8 cellular contexts compared by ENCODE assay signal in the genomic region with DNA sequence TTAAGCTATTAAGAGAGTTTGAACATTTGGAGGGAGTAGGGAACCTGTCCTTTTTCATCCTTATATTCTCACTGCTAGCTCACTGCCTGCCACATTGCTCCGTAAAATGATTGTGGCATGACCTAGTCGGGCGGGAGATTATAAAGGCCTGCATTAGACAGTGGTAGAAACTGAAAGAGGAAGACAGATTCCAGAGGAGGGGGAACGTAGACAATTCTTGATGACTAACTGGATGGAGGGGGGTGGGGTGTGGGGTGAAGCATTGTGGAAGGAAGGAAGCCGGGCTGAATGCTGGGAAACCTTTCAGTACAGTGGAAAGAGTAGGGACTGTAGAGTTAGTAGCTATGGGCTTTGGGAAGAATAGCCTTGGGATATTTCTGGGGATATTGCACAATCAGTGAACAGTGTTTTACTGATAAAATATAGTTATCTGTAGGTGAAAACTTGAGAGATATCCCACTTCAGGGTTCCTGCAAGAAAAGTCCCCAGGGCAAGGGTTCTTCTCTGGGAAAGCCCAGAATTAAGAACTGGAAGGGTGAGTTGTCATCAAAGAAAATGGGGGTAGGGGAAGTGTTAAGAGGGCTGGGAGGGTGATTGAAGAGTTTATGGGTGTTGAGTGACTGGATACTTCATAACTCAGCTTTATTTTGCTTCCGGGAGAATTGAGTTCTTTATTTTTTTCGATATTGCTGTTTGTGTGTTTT. TPM values are rescaled to one million over a fixed set of nuclear protein-coding genes. Genes with fewer than 3 reads are reported as not detected.
DNase-seq lines count a peak whose midpoint lies in the region; ATAC-seq and TF ChIP-seq lines count a peak whose summit lies in the region.

No MANE protein-coding gene starts in this region.

- peak overlapping the region; percentile 100 for H3K4me2 ChIP-seq in BLaER1

- intact Hi-C loops in activated B cell treated with CpG ODN at 0.5 μM for 24 hours (cut with micrococcal nuclease): loop anchor here (2.0 to 5.0 kb wide), 5 partner anchors 13 to 392 kb away; a partner anchor contains a TSS

- H3K4me1 ChIP-seq in BLaER1: peaks cover 44% of the 10 kb centered on the region
- peaks cover 17% of the 10 kb centered on the region for H3K4me1 ChIP-seq in ectodermal cell (ENCODE audit: control insufficient read depth, insufficient read depth, low read length)
- H3K4me1 ChIP-seq in lung (ENCODE audit: control insufficient read depth in 2 of 2, insufficient read depth in 2 of 2, low read length in 2 of 2): peaks cover 19% of the 10 kb centered on the region in 2 donors

- peak overlapping the region; percentile 98 for H3K9ac ChIP-seq in BLaER1

- 75 to 80% methylated on average over 6 of the region's 7 CpGs for WGBS in ectodermal cell, 2 experiments
- WGBS in lung, 2 donors: 15 to 21% methylated on average over 7 of the region's 7 CpGs

- CTCF ChIA-PET in activated B cell treated with CpG ODN at 0.5 μM for 24 hours (lab: Charles Lee): interaction anchor here (1.0 kb wide), 1 partner anchor 54 kb away, joined by 4 read pairs; no protein-coding TSS in a partner anchor

- H3K27me3 ChIP-seq in BLaER1 (no peaks in the 10 kb centered on the region), ectodermal cell (ENCODE audit: control insufficient read depth, insufficient read depth, low read length, poor library complexity, severe bottlenecking) (no peaks in the 10 kb centered on the region), lung (ENCODE audit: control insufficient read depth, insufficient read depth) (no peaks in the 10 kb centered on the region)

- H3K27ac ChIP-seq in BLaER1 (peak overlapping the region; percentile 96), KOPT-K1 (ENCODE audit: low read depth, low read length, poor library complexity, severe bottlenecking) (peak overlapping the region; percentile 23), ectodermal cell (ENCODE audit: insufficient read depth, low read depth, low read length, poor library complexity, severe bottlenecking) (no peak overlapping the region), lung (ENCODE audit: low read depth in 1 of 2, low read length in 1 of 2) (peak overlapping the region; percentile 87 to 98)

- no peaks in the 10 kb centered on the region for H3K9me3 Mint-ChIP-seq in activated B cell treated with CpG ODN at 0.5 μM for 24 hours

- H3K36me3 ChIP-seq in BLaER1 (peaks cover 43% of the 10 kb centered on the region), KOPT-K1 (ENCODE audit: insufficient read depth, low read length) (peaks cover 36% of the 10 kb centered on the region), ectodermal cell (ENCODE audit: control insufficient read depth, insufficient read depth, low read length) (no peaks in the 10 kb centered on the region), lung (ENCODE audit: control insufficient read depth in 2 of 2, insufficient read depth in 2 of 2, low read length in 2 of 2) (no peaks in the 10 kb centered on the region)

- H3K36me3 Mint-ChIP-seq in activated B cell treated with CpG ODN at 0.5 μM for 24 hours (ENCODE audit: low read depth): peaks cover 20% of the 10 kb centered on the region

- POLR2A ChIA-PET in activated B cell treated with CpG ODN at 0.5 μM for 24 hours (lab: Charles Lee): interaction anchor here (0.7 to 1.3 kb wide), 3 partner anchors 15 to 392 kb away, joined by 3 to 5 read pairs (median 4); a partner anchor contains a TSS

- DNase-seq in activated B cell treated with CpG ODN at 0.5 μM for 24 hours (no peak), lung (ENCODE audit: low spot score) (peak; percentile 84), GM19240 (ENCODE audit: insufficient read length, low spot score) (no peak)
- peak; percentile 12 to 47 for DNase-seq in stimulated activated CD8-positive, alpha-beta memory T cell treated with anti-CD3 and anti-CD28 coated beads, Interleukin-15, amount 100 ng/mL, for 4 hours (ENCODE audit: low read depth in 2 of 2)

- H3K9me3 ChIP-seq in BLaER1: no peaks in the 10 kb centered on the region
- no peaks in the 10 kb centered on the region for H3K9me3 ChIP-seq in KOPT-K1 (ENCODE audit: insufficient read depth, low read length, poor library complexity, severe bottlenecking)
- no peaks in the 10 kb centered on the region for H3K9me3 ChIP-seq in ectodermal cell (ENCODE audit: control insufficient read depth, low read length)
- H3K9me3 ChIP-seq in lung (ENCODE audit: control insufficient read depth in 2 of 2, insufficient read depth in 1 of 2, low read length in 1 of 2): no peaks in the 10 kb centered on the region

- ATAC-seq in activated B cell treated with CpG ODN at 0.5 μM for 24 hours (ENCODE audit: low read depth): peak; percentile 70
- ATAC-seq in lung (ENCODE audit: insufficient read depth, low FRiP score): peak; percentile 69
- ATAC-seq in GM21619 (IDR thresholded peaks at IDR 0.05; ENCODE audit: unreplicated experiment): no peak

- H3K27me3 Mint-ChIP-seq in activated B cell treated with CpG ODN at 0.5 μM for 24 hours: no peaks in the 10 kb centered on the region

- H3K4me3 Mint-ChIP-seq in activated B cell treated with CpG ODN at 0.5 μM for 24 hours: peak overlapping the region; percentile 96

- peak overlapping the region; percentile 98 for H3K4me3 ChIP-seq in BLaER1
- peak overlapping the region; percentile 2 for H3K4me3 ChIP-seq in ectodermal cell (ENCODE audit: insufficient read depth, low read depth, low read length)
- H3K4me3 ChIP-seq in lung: peak overlapping the region; percentile 23

- no peak for TF ChIP-seq CTCF in activated B cell treated with CpG ODN at 0.5 μM for 24 hours (IDR thresholded peaks at IDR 0.05)
- no peak for TF ChIP-seq CTCF in lung (IDR thresholded peaks at IDR 0.05; ENCODE audit: control extremely low read depth, extremely low read depth)

- H3K27ac Mint-ChIP-seq in activated B cell treated with CpG ODN at 0.5 μM for 24 hours: peak overlapping the region; percentile 94

- peaks cover 69% of the 10 kb centered on the region for H4K20me1 ChIP-seq in BLaER1

- H3K4me1 Mint-ChIP-seq in activated B cell treated with CpG ODN at 0.5 μM for 24 hours: peaks cover 65% of the 10 kb centered on the region

RNA-seq across cellular contexts. Expression of a gene that starts 2.1 kb away (rescaled TPM):
- total RNA-seq in activated B cell treated with CpG ODN at 0.5 μM for 24 hours: 112 and 127 TPM in 2 replicates
- polyA plus RNA-seq in ectodermal cell (2013, experiment 1 of 4): 53.5 TPM
- 50.6 TPM for polyA plus RNA-seq in ectodermal cell (2013, experiment 2 of 4)
- 43.0 TPM for polyA plus RNA-seq in ectodermal cell (2013, experiment 3 of 4)
- polyA plus RNA-seq in ectodermal cell (2013, experiment 4 of 4): 45.2 TPM
- 100 to 1,000 TPM in 1 of 2 donors, 10 to 100 TPM in 1; 68.3 to 123 TPM for total RNA-seq in lung
- 10 to 100 TPM; 57.8 to 69.8 TPM for polyA plus RNA-seq in lung

RNA-seq across cellular contexts. Expression of a gene that starts 13.9 kb away (rescaled TPM):
- total RNA-seq in activated B cell treated with CpG ODN at 0.5 μM for 24 hours (22.4 and 26.1 TPM in 2 replicates), lung (10 to 100 TPM; 20.8 to 28.3 TPM)
- polyA plus RNA-seq in ectodermal cell (2013, experiment 1 of 4): 27.7 TPM
- polyA plus RNA-seq in ectodermal cell (2013, experiment 2 of 4): 25.6 TPM
- polyA plus RNA-seq in ectodermal cell (2013, experiment 3 of 4): 15.7 TPM
- 20.9 TPM for polyA plus RNA-seq in ectodermal cell (2013, experiment 4 of 4)
- 10 to 100 TPM; 12.1 to 16.9 TPM for polyA plus RNA-seq in lung

Comparison
In these comparisons a context has a peak if more than half of its experiments do, and no peak if none do; other contexts are left out.
1. H3K4me3 ChIP-seq: peak in every context shown above with its lines; median percentile 98 in BLaER1; 23 in lung; 2 in ectodermal cell.
2. DNase-seq: peak in lung (single experiment) and stimulated activated CD8-positive, alpha-beta memory T cell treated with anti-CD3 and anti-CD28 coated beads, Interleukin-15, amount 100 ng/mL, for 4 hours (2 of 2); none in activated B cell treated with CpG ODN at 0.5 μM for 24 hours (single experiment) and GM19240 (single experiment).